ENCODE assay signal across 8 cellular contexts in genomic region chr6:28258877-28259777, GRCh38. TPM values are rescaled to one million over a fixed set of nuclear protein-coding genes. Genes with fewer than 3 reads are reported as not detected.
A peak's percentile ranks its signal among the peaks of the same experiment; 100 is the strongest.
DNase-seq lines count a peak whose midpoint lies in the region; ATAC-seq and TF ChIP-seq lines count a peak whose summit lies in the region.

Gene NKAPL, plus strand, starts transcription at chr6:28259297. Its CDS starts 75 bp downstream, at chr6:28259372.

- peak; percentile 26 for TF ChIP-seq POLR2A in GM18951 (IDR thresholded peaks at IDR 0.05; ENCODE audit: extremely low read depth, insufficient read depth, insufficient read length)

- H3K4me3 Mint-ChIP-seq in Caco-2 (ENCODE audit: unreplicated experiment), result no peak within 1 kb of the TSS

- no peaks in the 10 kb centered on the region for H3K4me1 Mint-ChIP-seq in Caco-2 (ENCODE audit: low read depth, unreplicated experiment)

- H3K36me3 Mint-ChIP-seq in Caco-2 (ENCODE audit: insufficient read depth, unreplicated experiment), result no peaks in the 10 kb centered on the region

- H3K9me3 Mint-ChIP-seq in Caco-2 (ENCODE audit: unreplicated experiment), result no peaks in the 10 kb centered on the region

- peaks cover 3% of the 10 kb centered on the region for H3K4me1 ChIP-seq in psoas muscle
- H3K4me1 ChIP-seq in urinary bladder (ENCODE audit: insufficient read depth), result peaks cover 1% of the 10 kb centered on the region
- 0 out of 2 replicates have a peak, but pooled peaks cover 2% of the 10 kb centered on the region for H3K4me1 ChIP-seq in Caco-2

- H3K27ac ChIP-seq in psoas muscle (peak within 1 kb of the TSS; percentile 69), urinary bladder (ENCODE audit: low read depth) (no peak within 1 kb of the TSS)

- in situ Hi-C loops in GM18951 (cut with MboI; ENCODE audit: low sequenced_read_pairs, unreplicated experiment), result no loop called here

- H3K27me3 ChIP-seq in psoas muscle (ENCODE audit: insufficient read depth in 3 of 3, low read length in 2 of 3), result no peaks in the 10 kb centered on the region
- H3K27me3 ChIP-seq in Caco-2 (replicated peaks; ENCODE audit: control insufficient read depth, insufficient read depth, low read length), result no peaks in the 10 kb centered on the region

- CTCF ChIA-PET in Caco-2 (lab: Charles Lee), result no interaction called here

- POLR2A ChIA-PET in Caco-2 (lab: Charles Lee), result no interaction called here

- ATAC-seq in psoas muscle (peak; percentile 96 to 100 (median 99)), HG02870 (IDR thresholded peaks at IDR 0.05; ENCODE audit: unreplicated experiment) (no peak), GM19455 (IDR thresholded peaks at IDR 0.05; ENCODE audit: unreplicated experiment) (no peak)

- BruUV-seq in Caco-2 (replicated peaks; lab: Mats Ljungman, UMichigan), result no TSS peak

- no peak for TF ChIP-seq CTCF in psoas muscle (IDR thresholded peaks at IDR 0.05)
- TF ChIP-seq CTCF in Caco-2 (IDR thresholded peaks at IDR 0.05; ENCODE audit: insufficient read depth in 1 of 2, low read depth in 1 of 2, low read length in 1 of 2, severe bottlenecking in 1 of 2, unreplicated experiment in 1 of 2), result no peak

- H3K36me3 ChIP-seq in psoas muscle (ENCODE audit: insufficient read depth in 1 of 2, low read depth in 1 of 2) (peaks cover 0 to 2% of the 10 kb centered on the region in 2 donors), urinary bladder (ENCODE audit: insufficient read depth) (no peaks in the 10 kb centered on the region), Caco-2 (ENCODE audit: control insufficient read depth, insufficient read depth, low read length) (no peaks in the 10 kb centered on the region)

- intact Hi-C loops in psoas muscle (cut with DNase I) (no loop called here), Caco-2 (cut with micrococcal nuclease; ENCODE audit: unreplicated experiment) (no loop called here)

- no peak within 1 kb of the TSS for H3K27ac Mint-ChIP-seq in Caco-2 (ENCODE audit: unreplicated experiment)

- 22 to 27% (median 24%) methylated on average over 58 of the region's 58 CpGs for WGBS in psoas muscle, 3 donors
- WGBS in urinary bladder, result 24% methylated on average over 58 of the region's 58 CpGs

- H3K27me3 Mint-ChIP-seq in Caco-2 (ENCODE audit: insufficient read depth, unreplicated experiment), result peaks cover 17% of the 10 kb centered on the region

- H3K9me3 ChIP-seq in psoas muscle (peaks cover 14% of the 10 kb centered on the region), Caco-2 (no peaks in the 10 kb centered on the region)

- peak; percentile 79 for DNase-seq in activated effector memory CD4-positive, alpha-beta T cell treated with anti-CD3 and anti-CD28 coated beads, Interleukin-2, amount 50 U/mL, for 16 hours
- peak; percentile 43 for DNase-seq in germinal center (ENCODE audit: low spot score)
- DNase-seq in psoas muscle, result peak; percentile 89 to 92
- DNase-seq in Caco-2, result no peak

- H3K4me3 ChIP-seq in psoas muscle, result peak within 1 kb of the TSS; percentile 77
- peak within 1 kb of the TSS; percentile 14 for H3K4me3 ChIP-seq in urinary bladder (ENCODE audit: low read depth, low read length)
- no peak within 1 kb of the TSS for H3K4me3 ChIP-seq in Caco-2 (ENCODE audit: low read depth, low read length)

RNA-seq across cellular contexts. Expression of gene NKAPL, which starts in this region (rescaled TPM):
- 1 to 10 TPM; 5.0 to 9.4 (median 6.0) TPM for total RNA-seq in psoas muscle
- polyA plus RNA-seq in psoas muscle, result 10 to 100 TPM in 2 of 3 donors, 1 to 10 TPM in 1; 8.1 to 27.3 (median 17.1) TPM
- 0.90 TPM for total RNA-seq in urinary bladder
- 4.4 TPM for polyA plus RNA-seq in urinary bladder
- not detected in 2 replicates for total RNA-seq in Caco-2 (2022)

Comparison
In these comparisons a context has a peak if more than half of its experiments do, and no peak if none do; other contexts are left out.
1. DNase-seq: peak in activated effector memory CD4-positive, alpha-beta T cell treated with anti-CD3 and anti-CD28 coated beads, Interleukin-2, amount 50 U/mL, for 16 hours (single experiment), germinal center (single experiment) and psoas muscle (2 of 2); none in Caco-2 (0 of 2).
2. ATAC-seq: peak in psoas muscle (4 of 4); none in HG02870 (single experiment) and GM19455 (single experiment).